8 cellular contexts compared by ENCODE assay signal in the genomic region with DNA sequence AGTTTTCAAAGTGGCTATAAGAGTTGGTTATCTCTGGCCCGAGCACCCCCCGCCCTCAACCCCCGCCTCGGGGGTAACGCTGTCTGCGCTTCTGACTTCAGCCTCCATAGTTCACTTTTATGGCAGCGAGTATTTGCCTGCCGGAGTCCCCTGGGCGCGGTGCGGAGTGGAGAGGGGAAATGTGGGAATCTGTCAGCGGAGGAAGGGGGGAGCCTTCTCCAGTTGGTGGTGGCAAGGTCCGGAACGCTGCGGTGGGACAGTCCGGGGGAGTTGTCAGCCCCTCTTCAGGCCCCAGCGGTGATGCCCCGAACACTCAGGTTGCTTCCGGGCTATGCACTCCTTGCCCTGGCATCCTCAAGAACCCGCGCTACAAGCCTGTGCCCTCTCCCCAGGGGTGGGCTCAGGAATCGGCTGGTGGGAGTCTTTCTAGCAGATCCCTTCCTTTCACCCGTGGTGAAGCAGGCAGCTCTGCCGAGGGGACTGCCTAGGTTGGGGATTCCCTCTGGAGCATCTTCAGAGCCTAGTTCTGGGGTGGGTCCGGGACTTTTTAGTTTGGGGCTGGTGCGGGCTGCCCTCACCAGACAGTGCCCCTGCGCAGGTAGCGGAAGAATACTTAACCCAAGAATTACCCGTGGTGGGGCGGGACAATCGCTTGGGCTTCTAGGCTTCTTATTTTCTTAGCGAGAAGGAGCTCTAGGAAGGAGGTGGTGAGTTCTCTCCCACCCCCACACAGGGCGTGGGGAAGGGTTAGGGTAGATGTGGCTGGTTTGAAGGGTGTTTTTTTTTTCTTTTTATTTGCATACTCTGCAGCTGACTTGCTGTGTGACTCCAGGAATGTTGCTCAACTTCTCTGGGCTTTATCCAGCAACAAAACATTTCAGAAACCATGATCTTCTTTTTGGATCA. TPM values are rescaled to one million over a fixed set of nuclear protein-coding genes. Genes with fewer than 3 reads are reported as not detected.
A peak's percentile ranks its signal among the peaks of the same experiment; 100 is the strongest.
DNase-seq lines count a peak whose midpoint lies in the region; ATAC-seq and TF ChIP-seq lines count a peak whose summit lies in the region.

No MANE protein-coding gene starts in this region.

- WGBS in gastroesophageal sphincter (ENCODE audit: low coverage in 1 of 2), 2 donors: 13 to 30% methylated on average over 2 to 11 of the region's 33 CpGs

- H3K4me1 Mint-ChIP-seq in T-helper 2 cell treated with Interferon-gamma antibody and Interleukin-4, amounts not matched to agents 5 μg/mL and 100 μg/mL, for 36 hours (ENCODE audit: low read depth): peaks cover 11% of the 10 kb centered on the region

- no peaks in the 10 kb centered on the region for H3K36me3 Mint-ChIP-seq in T-helper 2 cell treated with Interferon-gamma antibody and Interleukin-4, amounts not matched to agents 5 μg/mL and 100 μg/mL, for 36 hours (ENCODE audit: low read depth)

- no peak for ATAC-seq in gastroesophageal sphincter

- H3K4me1 ChIP-seq in gastroesophageal sphincter: peaks cover 0 to 93% (median 43%) of the 10 kb centered on the region in 3 donors

- H3K27me3 ChIP-seq in gastroesophageal sphincter: no peaks in the 10 kb centered on the region

- TF ChIP-seq POLR2A in gastroesophageal sphincter (IDR thresholded peaks at IDR 0.05): no peak

- H3K4me3 ChIP-seq in gastroesophageal sphincter (peak overlapping the region; percentile 82 to 83), skeletal muscle cell (ENCODE audit: low read depth, low read length) (peak overlapping the region; percentile 80)

- peak overlapping the region in 3 of 4 donors; percentile 83 to 89 (median 88) for H3K27ac ChIP-seq in gastroesophageal sphincter

- DNase-seq in GM04503 (ENCODE audit: low read depth) (peak; percentile 77), skeletal muscle cell (ENCODE audit: low read depth) (no peak), inferior parietal cortex (ENCODE audit: extremely low spot score) (no peak)
- no peak for DNase-seq in T-helper 2 cell treated with Interferon-gamma antibody and Interleukin-4, amounts not matched to agents 5 μg/mL and 100 μg/mL, for 36 hours (ENCODE audit: low spot score)
- no peak for DNase-seq in activated effector memory CD4-positive, alpha-beta T cell treated with anti-CD3 and anti-CD28 coated beads, Interleukin-2, amount 50 U/mL, for 16 hours
- DNase-seq in stimulated activated CD4-positive, alpha-beta T cell treated with anti-CD3 and anti-CD28 coated beads, Interleukin-2, amount 100 ng/mL, for 24 hours: no peak
- DNase-seq in activated CD4-positive, CD25-positive, alpha-beta regulatory T cell (lab: John Stamatoyannopoulos, UW): no peak

- TF ChIP-seq EP300 in gastroesophageal sphincter (IDR thresholded peaks at IDR 0.05): no peak

- TF ChIP-seq CTCF in gastroesophageal sphincter (IDR thresholded peaks at IDR 0.05): peak in 1 of 4 experiments; percentile 0

- H3K9me3 Mint-ChIP-seq in T-helper 2 cell treated with Interferon-gamma antibody and Interleukin-4, amounts not matched to agents 5 μg/mL and 100 μg/mL, for 36 hours: no peaks in the 10 kb centered on the region

- H3K9me3 ChIP-seq in gastroesophageal sphincter: no peaks in the 10 kb centered on the region

- peaks cover 59% of the 10 kb centered on the region for H3K27me3 Mint-ChIP-seq in T-helper 2 cell treated with Interferon-gamma antibody and Interleukin-4, amounts not matched to agents 5 μg/mL and 100 μg/mL, for 36 hours (ENCODE audit: low read depth)

- H3K27ac Mint-ChIP-seq in T-helper 2 cell treated with Interferon-gamma antibody and Interleukin-4, amounts not matched to agents 5 μg/mL and 100 μg/mL, for 36 hours: no peak overlapping the region

- H3K4me3 Mint-ChIP-seq in T-helper 2 cell treated with Interferon-gamma antibody and Interleukin-4, amounts not matched to agents 5 μg/mL and 100 μg/mL, for 36 hours: peak overlapping the region; percentile 86

- H3K36me3 ChIP-seq in gastroesophageal sphincter: peaks cover 0 to 20% of the 10 kb centered on the region in 2 donors

RNA-seq across cellular contexts. Expression of a gene that starts 1.6 kb away (rescaled TPM):
- total RNA-seq in gastroesophageal sphincter: 10 to 100 TPM; 34.5 to 79.5 (median 59.6) TPM
